Comparison of ENCODE assay signal across 7 cellular contexts in the genomic region with DNA sequence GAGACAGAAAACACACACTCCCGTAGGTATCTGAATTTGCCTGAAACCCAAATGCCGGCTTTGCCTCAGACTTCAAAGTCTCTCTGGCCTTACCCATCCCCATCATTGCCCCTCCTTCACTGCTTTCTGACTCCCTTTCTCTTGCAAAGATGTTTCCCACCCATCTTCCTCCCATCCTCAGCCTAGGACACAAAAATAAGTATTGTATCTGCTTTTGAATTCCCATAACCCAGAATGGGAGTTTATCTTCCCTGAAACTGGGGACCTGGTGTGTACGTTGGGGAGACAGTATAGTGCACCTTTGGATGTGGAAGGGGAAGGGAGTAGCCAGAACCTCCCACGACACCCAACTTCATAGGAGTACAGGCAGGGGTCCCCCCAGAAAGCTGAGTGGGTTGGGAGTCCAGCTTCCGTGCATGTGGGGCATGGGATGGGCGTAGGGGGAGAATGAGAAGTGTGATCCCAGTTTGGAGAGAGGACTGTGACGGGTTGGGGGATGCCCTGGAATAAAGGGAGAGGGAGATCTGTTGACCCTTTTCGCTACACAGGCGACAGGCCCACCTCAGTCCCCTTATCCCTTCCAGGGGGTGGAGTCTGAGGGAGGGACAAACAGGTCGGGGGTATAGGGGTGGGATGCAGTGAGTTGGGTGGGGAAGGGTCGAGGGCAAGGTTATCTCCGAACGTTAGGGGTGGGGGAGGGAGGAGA. TPM values are rescaled to one million over a fixed set of nuclear protein-coding genes. Genes with fewer than 3 reads are reported as not detected.
DNase-seq lines count a peak whose midpoint lies in the region; ATAC-seq and TF ChIP-seq lines count a peak whose summit lies in the region.

No MANE protein-coding gene starts in this region.

- peak; percentile 2 for ATAC-seq in stimulated activated naive CD8-positive, alpha-beta T cell treated with anti-CD3 and anti-CD28 coated beads, Interleukin-15, Interleukin-2, amounts not matched to agents 100 U/mL and 50 U/mL, for 24 hours

- H3K4me1 Mint-ChIP-seq in activated CD4-positive, alpha-beta memory T cell treated with anti-CD3 and anti-CD28 coated beads, Interleukin-2, amount 10 ng/mL, durations not matched to agents 7 days and 5 days = peaks cover 48% of the 10 kb centered on the region

- POLR2A ChIA-PET in activated CD4-positive, alpha-beta memory T cell treated with anti-CD3 and anti-CD28 coated beads, Interleukin-2, amount 10 ng/mL, durations not matched to agents 7 days and 5 days (lab: Charles Lee) = no interaction called here

- no peak for DNase-seq in HFF-Myc (ENCODE audit: extremely low read depth, low read depth)
- DNase-seq in activated CD4-positive, alpha-beta memory T cell treated with anti-CD3 and anti-CD28 coated beads, Interleukin-2, amount 10 ng/mL, durations not matched to agents 7 days and 5 days = no peak
- DNase-seq in stimulated activated naive CD8-positive, alpha-beta T cell treated with anti-CD3 and anti-CD28 coated beads, Interleukin-15, Interleukin-2, amounts not matched to agents 100 U/mL and 50 U/mL, for 24 hours = no peak
- no peak for DNase-seq in NCI-H748 treated with DMSO at 0.1 percent for 48 hours (lab: John Stamatoyannopoulos, UW)
- no peak for DNase-seq in stimulated activated CD4-positive, alpha-beta T cell treated with anti-CD3 and anti-CD28 coated beads, Interleukin-2, amount 100 ng/mL, for 24 hours
- DNase-seq in activated effector memory CD4-positive, alpha-beta T cell treated with anti-CD3 and anti-CD28 coated beads, Interleukin-2, amount 50 U/mL, for 16 hours = no peak

- no peaks in the 10 kb centered on the region for H3K9me3 Mint-ChIP-seq in activated CD4-positive, alpha-beta memory T cell treated with anti-CD3 and anti-CD28 coated beads, Interleukin-2, amount 10 ng/mL, durations not matched to agents 7 days and 5 days

- H3K9me3 ChIP-seq in iPS-15b (ENCODE audit: control insufficient read depth, insufficient read depth, low read length) = no peaks in the 10 kb centered on the region

- peaks cover 3% of the 10 kb centered on the region for H3K36me3 ChIP-seq in iPS-15b (ENCODE audit: control insufficient read depth, insufficient read depth, low read length)

- CTCF ChIA-PET in activated CD4-positive, alpha-beta memory T cell treated with anti-CD3 and anti-CD28 coated beads, Interleukin-2, amount 10 ng/mL, durations not matched to agents 7 days and 5 days (lab: Charles Lee) = no interaction called here

- peaks cover 20% of the 10 kb centered on the region for H3K27me3 Mint-ChIP-seq in activated CD4-positive, alpha-beta memory T cell treated with anti-CD3 and anti-CD28 coated beads, Interleukin-2, amount 10 ng/mL, durations not matched to agents 7 days and 5 days

- peaks cover 21% of the 10 kb centered on the region for H3K36me3 Mint-ChIP-seq in activated CD4-positive, alpha-beta memory T cell treated with anti-CD3 and anti-CD28 coated beads, Interleukin-2, amount 10 ng/mL, durations not matched to agents 7 days and 5 days (ENCODE audit: low read depth)

- TF ChIP-seq CTCF in HFF-Myc (IDR thresholded peaks at IDR 0.05; ENCODE audit: low read depth, low read length, missing control alignments) = no peak

- H3K4me3 Mint-ChIP-seq in activated CD4-positive, alpha-beta memory T cell treated with anti-CD3 and anti-CD28 coated beads, Interleukin-2, amount 10 ng/mL, durations not matched to agents 7 days and 5 days = peak overlapping the region; percentile 55

- H3K4me3 ChIP-seq in HFF-Myc (replicated peaks; ENCODE audit: low read depth, low read length) (peak overlapping the region; percentile 52), iPS-15b (ENCODE audit: low read depth, low read length) (peak overlapping the region; percentile 96)

- H3K27me3 ChIP-seq in iPS-15b (ENCODE audit: control insufficient read depth, insufficient read depth, low read length) = peaks cover 25% of the 10 kb centered on the region

- peaks cover 29% of the 10 kb centered on the region for H3K4me1 ChIP-seq in iPS-15b (ENCODE audit: control insufficient read depth, insufficient read depth, low read length)

- H3K9ac ChIP-seq in iPS-15b (ENCODE audit: low read depth, low read length) = no peak overlapping the region

- H3K27ac Mint-ChIP-seq in activated CD4-positive, alpha-beta memory T cell treated with anti-CD3 and anti-CD28 coated beads, Interleukin-2, amount 10 ng/mL, durations not matched to agents 7 days and 5 days = no peak overlapping the region

RNA-seq across cellular contexts. Expression of a gene that starts 0.5 kb away (rescaled TPM):
- 1 to 10 TPM in 1 of 2 experiments, under 1 TPM in 1; 0.93 to 1.0 TPM for total RNA-seq in activated CD4-positive, alpha-beta memory T cell treated with anti-CD3 and anti-CD28 coated beads, Interleukin-2, amount 10 ng/mL, durations not matched to agents 7 days and 5 days

RNA-seq across cellular contexts. Expression of a gene that starts 2.4 kb away (rescaled TPM):
- 10 to 100 TPM; 80.9 to 85.1 TPM for total RNA-seq in activated CD4-positive, alpha-beta memory T cell treated with anti-CD3 and anti-CD28 coated beads, Interleukin-2, amount 10 ng/mL, durations not matched to agents 7 days and 5 days

RNA-seq across cellular contexts. Expression of a gene that starts 26.7 kb away (rescaled TPM):
- total RNA-seq in activated CD4-positive, alpha-beta memory T cell treated with anti-CD3 and anti-CD28 coated beads, Interleukin-2, amount 10 ng/mL, durations not matched to agents 7 days and 5 days = 10 to 100 TPM; 71.7 to 73.4 TPM

RNA-seq across cellular contexts. Expression of a gene that starts 29.0 kb away (rescaled TPM):
- 10 to 100 TPM; 19.1 to 22.7 TPM for total RNA-seq in activated CD4-positive, alpha-beta memory T cell treated with anti-CD3 and anti-CD28 coated beads, Interleukin-2, amount 10 ng/mL, durations not matched to agents 7 days and 5 days

RNA-seq across cellular contexts. Expression of a gene that starts 41.6 kb away (rescaled TPM):
- total RNA-seq in activated CD4-positive, alpha-beta memory T cell treated with anti-CD3 and anti-CD28 coated beads, Interleukin-2, amount 10 ng/mL, durations not matched to agents 7 days and 5 days = 10 to 100 TPM; 21.6 to 21.9 TPM
